In the genomic region with DNA sequence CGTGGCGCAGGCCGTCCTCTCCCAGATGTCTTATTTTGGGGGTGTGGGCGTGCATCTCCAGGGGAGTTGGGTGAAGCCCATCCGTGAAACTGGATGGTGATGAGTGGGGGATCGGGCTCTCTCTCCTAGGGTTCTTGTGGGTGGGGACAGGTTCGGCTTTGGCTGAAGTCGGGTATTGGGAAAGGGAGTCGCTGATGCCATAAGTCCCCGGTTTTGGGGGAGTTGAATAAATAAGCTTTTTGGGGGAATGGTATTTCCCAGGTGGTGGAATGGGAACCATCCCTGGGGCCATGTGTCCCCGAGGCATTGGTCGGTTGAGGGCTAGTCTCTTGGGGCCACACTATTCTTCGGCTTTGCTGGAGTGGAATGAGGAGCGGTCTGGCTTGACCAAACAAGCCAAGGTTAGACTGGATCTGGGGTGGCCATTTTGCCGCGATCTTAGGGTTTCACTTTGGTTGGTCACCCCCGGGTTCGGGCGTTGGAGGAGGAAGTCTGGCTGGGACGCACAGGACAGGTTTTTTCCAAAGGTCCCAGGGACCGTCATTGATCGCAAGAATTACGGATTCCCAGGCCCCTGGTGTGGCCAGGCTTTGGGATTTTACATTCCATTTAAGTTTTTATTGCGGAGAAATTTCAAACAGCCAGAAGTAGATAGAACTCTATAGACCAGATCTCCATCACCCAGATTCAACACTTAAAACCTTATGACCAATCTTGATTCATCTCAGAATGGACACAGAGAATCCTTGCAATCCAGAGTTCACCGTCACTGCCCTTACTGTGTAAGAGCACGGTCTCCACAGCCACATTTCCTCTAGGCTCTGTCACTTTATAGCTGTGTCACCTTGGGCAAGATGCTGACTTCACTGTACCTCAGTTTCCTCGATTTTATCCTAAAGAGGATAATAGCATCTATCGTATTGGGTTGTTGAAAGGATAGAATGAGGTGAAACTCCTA, we compare ENCODE assay signal across 8 cellular contexts. TPM values are rescaled to one million over a fixed set of nuclear protein-coding genes. Genes with fewer than 3 reads are reported as not detected.
A peak's percentile ranks its signal among the peaks of the same experiment; 100 is the strongest.
DNase-seq lines count a peak whose midpoint lies in the region; ATAC-seq and TF ChIP-seq lines count a peak whose summit lies in the region.

No MANE protein-coding gene starts in this region.

- TF ChIP-seq CTCF in heart right ventricle (IDR thresholded peaks at IDR 0.05), result no peak
- no peak for TF ChIP-seq CTCF in neural crest cell (conservative IDR thresholded peaks at IDR 0.05)

- H3K27ac ChIP-seq in heart right ventricle (peak overlapping the region; percentile 91 to 100 (median 96)), SK-N-MC (no peak overlapping the region), epithelial cell of prostate (peak overlapping the region; percentile 91)

- H3K27ac Mint-ChIP-seq in neural crest cell (ENCODE audit: unreplicated experiment), result peak overlapping the region; percentile 100

- H3K9me3 ChIP-seq in heart right ventricle (peaks cover 0 to 24% (median 8%) of the 10 kb centered on the region in 11 donors), SK-N-MC (ENCODE audit: low read depth, low read length) (peaks cover 5% of the 10 kb centered on the region; the same call in 1 of the 2 replicates)

- H3K4me1 Mint-ChIP-seq in neural crest cell, result peaks cover 34% of the 10 kb centered on the region

- peaks cover 0 to 19% (median 14%) of the 10 kb centered on the region in 9 donors for H3K4me1 ChIP-seq in heart right ventricle

- H3K9ac ChIP-seq in SK-N-MC (ENCODE audit: insufficient read length), result peak overlapping the region; percentile 97

- intact Hi-C loops in heart right ventricle (cut with DNase I) (loop anchor here in 8 of 10 donors (5.0 to 10.0 kb wide), 6 partner anchors 152 to 784 kb away; partner anchors contain the start of genes KAT14 (in 8 of the 8), PET117 (in 8 of the 8), DZANK1 (in 1 of the 8) and POLR3F (in 1 of the 8)), cardiac septum (cut with DNase I) (loop anchor here (2.0 to 5.0 kb wide), 3 partner anchors 152 to 218 kb away; partner anchors contain the start of genes DZANK1, KAT14, PET117 and POLR3F)

- H3K4me3 Mint-ChIP-seq in neural crest cell, result peak overlapping the region; percentile 99

- ATAC-seq in heart right ventricle, result peak in 5 of 8 donors; percentile 1 to 63 (median 12)

- no peak for DNase-seq in heart right ventricle
- DNase-seq in cardiac septum (ENCODE audit: low spot score), result no peak
- DNase-seq in SK-N-MC (ENCODE audit: low read depth, low spot score), result no peak
- DNase-seq in epithelial cell of prostate (ENCODE audit: low read depth, low spot score), result no peak
- DNase-seq in neural crest cell (ENCODE audit: low read depth, low spot score), result no peak
- no peak for DNase-seq in central memory CD4-positive, alpha-beta T cell
- DNase-seq in DMS114 treated with DMSO at 0.1 percent for 48 hours (lab: John Stamatoyannopoulos, UW; ENCODE audit: unreplicated experiment), result no peak
- no peak for DNase-seq in T1000 (lab: John Stamatoyannopoulos, UW)

- H3K4me3 ChIP-seq in heart right ventricle (peak overlapping the region; percentile 65 to 95 (median 83)), SK-N-MC (peak overlapping the region; percentile 100)

- peaks cover 28% of the 10 kb centered on the region for H3K27me3 Mint-ChIP-seq in neural crest cell (ENCODE audit: low read depth)

- 22 to 23% methylated on average over 28 of the region's 28 CpGs for WGBS in heart right ventricle, 2 donors

- peaks cover 0 to 23% (median 11%) of the 10 kb centered on the region in 7 donors for H3K27me3 ChIP-seq in heart right ventricle

- H3K36me3 Mint-ChIP-seq in neural crest cell (ENCODE audit: low read depth), result peaks cover 27% of the 10 kb centered on the region

- peaks cover 23% of the 10 kb centered on the region for H3K9me3 Mint-ChIP-seq in neural crest cell

- H3K36me3 ChIP-seq in heart right ventricle, result peaks cover 0 to 17% (median 6%) of the 10 kb centered on the region in 9 donors
- H3K36me3 ChIP-seq in SK-N-MC (ENCODE audit: insufficient read depth, low read length), result peaks cover 16% of the 10 kb centered on the region; the same call in 1 of the 2 replicates

RNA-seq across cellular contexts. Expression of gene ZNF133, which starts 0.7 kb away (rescaled TPM):
- total RNA-seq in heart right ventricle, result 1 to 10 TPM; 4.9 to 7.2 (median 5.6) TPM
- polyA plus RNA-seq in heart right ventricle, result 10 to 100 TPM in 1 of 2 donors, 1 to 10 TPM in 1; 7.2 to 16.6 TPM
- total RNA-seq in cardiac septum, result 6.0 TPM
- 12.6 and 16.1 TPM in 2 replicates for total RNA-seq in neural crest cell
